15 cellular contexts compared by ENCODE assay signal in the genomic region with DNA sequence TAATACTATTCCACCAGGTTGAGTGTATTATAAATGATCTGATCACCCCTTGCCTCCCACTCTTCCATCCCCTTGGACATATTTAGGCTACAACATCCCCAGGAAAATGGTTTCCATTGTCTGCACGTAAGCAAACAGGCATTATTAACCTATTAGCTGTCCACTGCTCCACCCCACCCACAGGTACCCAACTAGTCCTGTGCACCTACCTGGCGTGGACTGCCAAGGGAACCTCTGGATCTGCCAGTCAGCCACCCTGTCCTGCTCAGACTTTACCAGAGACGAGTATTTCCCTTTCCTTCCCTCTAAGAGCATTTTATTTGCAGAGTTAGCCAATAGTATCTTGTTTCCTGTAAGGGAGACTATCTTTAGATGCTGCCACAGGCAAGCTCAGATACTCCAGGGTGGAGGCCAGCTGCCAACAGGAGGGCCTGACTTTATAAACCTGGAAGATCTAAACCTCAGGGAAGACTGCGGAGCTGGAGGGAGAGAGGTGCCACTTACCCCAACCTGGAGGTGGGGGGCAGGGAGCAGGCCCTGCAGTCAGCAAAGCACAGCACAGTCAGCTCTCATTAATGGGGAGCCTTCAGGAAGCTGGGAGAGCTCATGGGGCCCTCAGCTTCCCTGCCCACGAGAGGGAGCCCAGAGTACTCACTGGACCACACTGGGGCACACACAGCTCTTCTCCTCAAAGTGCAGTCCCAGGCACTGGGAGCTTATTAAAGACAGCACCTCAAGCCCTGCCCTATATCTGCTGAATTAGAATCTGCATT. TPM values are rescaled to one million over a fixed set of nuclear protein-coding genes. Genes with fewer than 3 reads are reported as not detected.
DNase-seq lines count a peak whose midpoint lies in the region; ATAC-seq, FAIRE-seq and TF ChIP-seq lines count a peak whose summit lies in the region.
"Had no signal": no experiment of that assay in that cellular context is flagged by ENCODE, and none has a peak within 500 bp of the region (broad histone marks: within the 10 kb centered on the region; RNA-seq: fewer than 3 reads in every experiment).

Gene CX3CR1, minus strand, starts transcription at position 292 of the 773 bp plus-strand sequence. CDS start 13,527 bp downstream, outside the sequence.

- H3K9me3 ChIP-seq in OCI-LY3 (ENCODE audit: insufficient read depth, low read length) (no peaks in the 10 kb centered on the region), H1 (ENCODE audit: insufficient read depth in 2 of 2, low read depth in 1 of 2, low read length in 1 of 2) (no peaks in the 10 kb centered on the region), psoas muscle (no peaks in the 10 kb centered on the region), neuronal stem cell (replicated peaks in 1 of 2; ENCODE audit: control insufficient read depth in 2 of 2, insufficient read depth in 1 of 2, low read depth in 1 of 2, low read length in 2 of 2) (no peaks in the 10 kb centered on the region)
- H3K9me3 ChIP-seq: spleen had no signal

- peak; percentile 74 to 96 (median 92) for ATAC-seq in psoas muscle
- ATAC-seq in GM21447 (IDR thresholded peaks at IDR 0.05; ENCODE audit: unreplicated experiment), result no peak
- ATAC-seq in GM21825 (IDR thresholded peaks at IDR 0.05; ENCODE audit: unreplicated experiment), result no peak

- POLR2A ChIA-PET in H1 (lab: Charles Lee; ENCODE audit: partially characterized antibody), result no interaction called here

- no peak within 1 kb of the TSS for H2BK120ac ChIP-seq in H1 (replicated peaks; ENCODE audit: low read depth, low read length)
- H2BK120ac ChIP-seq in neuronal stem cell (ENCODE audit: low read depth, low read length), result no peak within 1 kb of the TSS

- H3K4me3 ChIP-seq in OCI-LY3 (ENCODE audit: low read length) (peak within 1 kb of the TSS; percentile 59), H1 (ENCODE audit: extremely low read depth in 1 of 4, insufficient read depth in 2 of 4, low read depth in 3 of 4, low read length in 4 of 4) (no peak within 1 kb of the TSS), psoas muscle (peak within 1 kb of the TSS; percentile 46), neuronal stem cell (ENCODE audit: low read length in 2 of 2) (no peak within 1 kb of the TSS)

- H4K8ac ChIP-seq in H1 (ENCODE audit: extremely low read depth, insufficient read depth, low read length) (peak within 1 kb of the TSS; percentile 2; the same call in 1 of the 2 replicates), neuronal stem cell (ENCODE audit: low read depth, low read length) (no peak within 1 kb of the TSS)

- no peak within 1 kb of the TSS for H3K18ac ChIP-seq in H1 (ENCODE audit: extremely low read depth, low read length)
- no peak within 1 kb of the TSS for H3K18ac ChIP-seq in neuronal stem cell (ENCODE audit: low read length)

- H3K36me3 ChIP-seq in OCI-LY3 (replicated peaks; ENCODE audit: low read depth, low read length) (no peaks in the 10 kb centered on the region), H1 (ENCODE audit: control insufficient read depth in 2 of 4, insufficient read depth in 4 of 4, low read length in 3 of 4) (no peaks in the 10 kb centered on the region), psoas muscle (ENCODE audit: insufficient read depth in 1 of 2, low read depth in 1 of 2) (no peaks in the 10 kb centered on the region), neuronal stem cell (replicated peaks in 1 of 2; ENCODE audit: control insufficient read depth in 2 of 2, insufficient read depth in 2 of 2, low read length in 2 of 2) (no peaks in the 10 kb centered on the region)
- H3K36me3 ChIP-seq: spleen had no signal

- H4K91ac ChIP-seq in H1 (replicated peaks; ENCODE audit: insufficient read length, low read length) (no peak within 1 kb of the TSS), neuronal stem cell (ENCODE audit: low read depth, low read length, poor library complexity) (no peak within 1 kb of the TSS)

- peaks cover 35% of the 10 kb centered on the region for H3K4me1 ChIP-seq in OCI-LY3 (ENCODE audit: low read length)
- peaks cover 0 to 3% (median 0%) of the 10 kb centered on the region in 4 experiments; a peak in 1 of 7 replicates for H3K4me1 ChIP-seq in H1 (replicated peaks in 1 of 4; ENCODE audit: control insufficient read depth in 3 of 4, insufficient read depth in 4 of 4, low read length in 3 of 4)
- H3K4me1 ChIP-seq in psoas muscle, result peaks cover 14% of the 10 kb centered on the region
- H3K4me1 ChIP-seq in neuronal stem cell (ENCODE audit: control insufficient read depth in 2 of 2, insufficient read depth in 1 of 2, low read depth in 1 of 2, low read length in 2 of 2), result no peaks in the 10 kb centered on the region

- H2BK12ac ChIP-seq in H1 (ENCODE audit: low read depth, low read length) (no peak within 1 kb of the TSS), neuronal stem cell (ENCODE audit: low read length) (no peak within 1 kb of the TSS)

- H3K9ac ChIP-seq in OCI-LY3 (ENCODE audit: low read length) (no peak within 1 kb of the TSS), H1 (replicated peaks in 1 of 4; ENCODE audit: extremely low read depth in 1 of 4, low read depth in 3 of 4, low read length in 3 of 4) (no peak within 1 kb of the TSS), neuronal stem cell (ENCODE audit: low read depth, low read length, poor library complexity) (no peak within 1 kb of the TSS)
- H3K9ac ChIP-seq: KMS-11 had no signal

- no peak for FAIRE-seq in H1 (lab: Jason Lieb, UNC)
- FAIRE-seq: colon had no signal

- H2BK20ac ChIP-seq in H1 (ENCODE audit: low read length), result no peak within 1 kb of the TSS

- no peak within 1 kb of the TSS for H3K56ac ChIP-seq in H1 (replicated peaks; ENCODE audit: insufficient read length, low read depth, low read length)

- no peak within 1 kb of the TSS for H2AFZ ChIP-seq in OCI-LY3 (ENCODE audit: low read depth, low read length)
- H2AFZ ChIP-seq in H1 (ENCODE audit: low read length), result no peak within 1 kb of the TSS
- no peak within 1 kb of the TSS for H2AFZ ChIP-seq in neuronal stem cell (ENCODE audit: low read length)

- no peak within 1 kb of the TSS for H4K5ac ChIP-seq in H1 (ENCODE audit: insufficient read length, low read depth, low read length)

- H3K27me3 ChIP-seq in OCI-LY3 (ENCODE audit: low read depth, low read length) (peaks cover 18% of the 10 kb centered on the region), H1 (replicated peaks in 1 of 4; ENCODE audit: control insufficient read depth in 3 of 4, extremely low read depth in 1 of 4, insufficient read depth in 3 of 4, low read length in 3 of 4) (no peaks in the 10 kb centered on the region), psoas muscle (ENCODE audit: insufficient read depth in 3 of 3, low read length in 2 of 3) (no peaks in the 10 kb centered on the region), neuronal stem cell (ENCODE audit: control insufficient read depth in 3 of 3, insufficient read depth in 3 of 3, low read depth in 1 of 3, low read length in 3 of 3) (peaks cover 0 to 4% (median 0%) of the 10 kb centered on the region in 3 experiments)

- no peaks in the 10 kb centered on the region for H3K79me1 ChIP-seq in H1 (ENCODE audit: low read depth, low read length)
- no peaks in the 10 kb centered on the region for H3K79me1 ChIP-seq in neuronal stem cell (ENCODE audit: low read depth, low read length)

- CTCF ChIA-PET in H1 (lab: Charles Lee; ENCODE audit: partially characterized antibody), result interaction anchor here (0.7 to 30.1 kb wide), 11 partner anchors 8 to 177 kb away, joined by 3 to 767 read pairs (median 5); partner anchors contain the start of gene XIRP1

- no peak within 1 kb of the TSS for H2BK5ac ChIP-seq in H1 (ENCODE audit: low read depth, low read length)
- H2BK5ac ChIP-seq in neuronal stem cell (ENCODE audit: low read length), result no peak within 1 kb of the TSS

- H3K23ac ChIP-seq in H1 (ENCODE audit: insufficient read length) (no peak within 1 kb of the TSS), neuronal stem cell (ENCODE audit: low read depth, low read length, poor library complexity) (no peak within 1 kb of the TSS)

- no peak for TF ChIP-seq POLR2A in H1 (IDR thresholded peaks at IDR 0.05; ENCODE audit: control extremely low read depth in 1 of 2, low read depth in 2 of 2, low read length in 2 of 2)

- no peaks in the 10 kb centered on the region for H3K79me2 ChIP-seq in OCI-LY3 (ENCODE audit: low read length)
- no peaks in the 10 kb centered on the region for H3K79me2 ChIP-seq in H1 (ENCODE audit: control insufficient read depth in 1 of 2, insufficient read depth in 2 of 2, low read length in 2 of 2)

- DNase-seq in NCI-H2196 (lab: John Stamatoyannopoulos, UW; ENCODE audit: unreplicated experiment) (peak; percentile 5), NCI-H2196 treated with DMSO at 0.1 percent for 48 hours (lab: John Stamatoyannopoulos, UW; ENCODE audit: unreplicated experiment) (no peak), H1 (ENCODE audit: low read depth in 1 of 2, low spot score in 2 of 2) (no peak), psoas muscle (peak; percentile 24 to 74), neuronal stem cell (ENCODE audit: low spot score) (no peak)
- DNase-seq: 8988T, glutamatergic neuron, NCI-H345, spleen had no signal

- 64% methylated on average over 5 of the region's 5 CpGs; no CpG with 5 or more reads in 1 of the 2 experiments for WGBS in H1 (ENCODE audit: extremely low coverage in 1 of 2, insufficient coverage in 1 of 2, insufficient read length in 1 of 2, insufficient replicate concordance in 2 of 2, low coverage in 1 of 2, low lambda C conversion rate in 2 of 2, missing lambda C conversion rate in 1 of 2), 2 experiments
- 14 to 28% (median 20%) methylated on average over 5 of the region's 5 CpGs for WGBS in psoas muscle, 3 donors
- WGBS in neuronal stem cell (ENCODE audit: extremely low coverage in 2 of 2, insufficient read length in 2 of 2, insufficient replicate concordance in 1 of 2), 2 donors, result no CpG with 5 or more reads among the region's 5 CpGs

- TF ChIP-seq CTCF in OCI-LY3 (IDR thresholded peaks at IDR 0.05; ENCODE audit: low read depth, low read length) (peak; percentile 15; the same call in 1 of the 2 replicates), H1 (IDR thresholded peaks at IDR 0.05; ENCODE audit: control extremely low read depth in 1 of 3, insufficient read depth in 1 of 3, low read depth in 1 of 3, low read length in 3 of 3) (no peak), psoas muscle (IDR thresholded peaks at IDR 0.05) (no peak)

- TF ChIP-seq EP300 in H1 (IDR thresholded peaks at IDR 0.05; ENCODE audit: borderline replicate concordance in 1 of 2, low read depth in 2 of 2, low read length in 2 of 2), result no peak

- H3K14ac ChIP-seq in H1 (ENCODE audit: insufficient read length), result no peak within 1 kb of the TSS
- no peak within 1 kb of the TSS for H3K14ac ChIP-seq in neuronal stem cell (ENCODE audit: low read length)

- TF ChIP-seq RAD21 in H1 (IDR thresholded peaks at IDR 0.05 in 1 of 2, conservative IDR thresholded peaks at IDR 0.05 in 1 of 2; ENCODE audit: low read depth in 2 of 2, low read length in 2 of 2), result no peak

- H3K4me2 ChIP-seq in OCI-LY3 (ENCODE audit: low read length) (peak within 1 kb of the TSS; percentile 84), H1 (ENCODE audit: insufficient read depth in 1 of 2, low read depth in 2 of 2, low read length in 2 of 2) (no peak within 1 kb of the TSS), neuronal stem cell (ENCODE audit: insufficient read depth, low read length, poor library complexity, severe bottlenecking) (no peak within 1 kb of the TSS)
- H3K4me2 ChIP-seq: KMS-11 had no signal

- H2BK15ac ChIP-seq in H1 (ENCODE audit: low read length), result no peak within 1 kb of the TSS
- no peak within 1 kb of the TSS for H2BK15ac ChIP-seq in neuronal stem cell (ENCODE audit: low read length)

- H3K27ac ChIP-seq in OCI-LY3 (ENCODE audit: low read length) (no peak within 1 kb of the TSS), H1 (ENCODE audit: low read depth, low read length) (no peak within 1 kb of the TSS), psoas muscle (peak within 1 kb of the TSS; percentile 79), neuronal stem cell (replicated peaks; ENCODE audit: low read length) (no peak within 1 kb of the TSS)
- H3K27ac ChIP-seq: KMS-11 had no signal

- H4K20me1 ChIP-seq in OCI-LY3 (ENCODE audit: insufficient read depth, low read length) (no peaks in the 10 kb centered on the region), H1 (replicated peaks in 1 of 2; ENCODE audit: control insufficient read depth in 1 of 2, insufficient read depth in 2 of 2, low read length in 2 of 2) (no peaks in the 10 kb centered on the region)

- no peaks in the 10 kb centered on the region for H3K23me2 ChIP-seq in H1 (ENCODE audit: low read depth, low read length)

- H3K4ac ChIP-seq in H1 (replicated peaks; ENCODE audit: insufficient read length, low read depth, low read length), result no peak within 1 kb of the TSS
- H3K4ac ChIP-seq in neuronal stem cell (ENCODE audit: low read length), result no peak within 1 kb of the TSS

- intact Hi-C loops in psoas muscle (cut with DNase I), result no loop called here

- H2AK5ac ChIP-seq in H1 (ENCODE audit: low read depth, low read length) (no peak within 1 kb of the TSS), neuronal stem cell (ENCODE audit: low read depth, low read length) (no peak within 1 kb of the TSS)

RNA-seq across cellular contexts. Expression of gene CX3CR1, which starts in this region (rescaled TPM):
- not detected in 2 replicates for total RNA-seq in H1 (2021; fragmentation: NEBNext Ultra II Directional; extraction: Animal tissue kit (Norgen Biotek cat#: 25700))
- 0.08 TPM in 2 replicates for polyA plus RNA-seq in H1 (2011; rRNA removed)
- polyA plus RNA-seq in H1 (2011; cell fraction: cytosol; rRNA removed), result 0.06 TPM
- not detected for polyA plus RNA-seq in H1 (2011; cell fraction: nucleus; rRNA removed)
- polyA plus RNA-seq in H1 (2012, experiment 1 of 2), result 0.05 TPM in 1 of 4 replicates, not detected in the others
- not detected for polyA plus RNA-seq in H1 (2012, experiment 2 of 2)
- 0.04 TPM for polyA plus RNA-seq in H1 (2013, experiment 1 of 2)
- polyA plus RNA-seq in H1 (2013, experiment 2 of 2), result 0.09 TPM
- 0.12 and 0.82 TPM in 2 replicates for polyA minus RNA-seq in H1 (2011; rRNA and poly(A)+ RNA removed)
- polyA minus RNA-seq in H1 (2011; cell fraction: cytosol; rRNA and poly(A)+ RNA removed), result not detected
- not detected for polyA minus RNA-seq in H1 (2011; cell fraction: nucleus; rRNA and poly(A)+ RNA removed)
- 1 to 10 TPM in 2 of 4 donors, under 1 TPM in 2; 0.55 to 1.9 (median 1.3) TPM for total RNA-seq in psoas muscle
- polyA plus RNA-seq in psoas muscle, result under 1 TPM; 0.03 to 0.26 (median 0.12) TPM
- polyA plus RNA-seq in neuronal stem cell (2013, experiment 1 of 2), result 0.10 TPM
- polyA plus RNA-seq in neuronal stem cell (2013, experiment 2 of 2), result 0.18 TPM
- total RNA-seq: Daoy had no signal

Comparison
In these comparisons a context has a peak if more than half of its experiments do, and no peak if none do; other contexts are left out.
1. DNase-seq: peak in NCI-H2196 (single experiment) and psoas muscle (2 of 2); none in NCI-H2196 treated with DMSO at 0.1 percent for 48 hours (single experiment), H1 (0 of 2) and neuronal stem cell (single experiment).
2. H3K4me3 ChIP-seq: peak in OCI-LY3 (single experiment) and psoas muscle (single experiment); none in H1 (0 of 4) and neuronal stem cell (0 of 2).
3. ATAC-seq: peak in psoas muscle (4 of 4); none in GM21447 (single experiment) and GM21825 (single experiment).